Comparison of ENCODE assay signal across 21 cellular contexts in the genomic region with DNA sequence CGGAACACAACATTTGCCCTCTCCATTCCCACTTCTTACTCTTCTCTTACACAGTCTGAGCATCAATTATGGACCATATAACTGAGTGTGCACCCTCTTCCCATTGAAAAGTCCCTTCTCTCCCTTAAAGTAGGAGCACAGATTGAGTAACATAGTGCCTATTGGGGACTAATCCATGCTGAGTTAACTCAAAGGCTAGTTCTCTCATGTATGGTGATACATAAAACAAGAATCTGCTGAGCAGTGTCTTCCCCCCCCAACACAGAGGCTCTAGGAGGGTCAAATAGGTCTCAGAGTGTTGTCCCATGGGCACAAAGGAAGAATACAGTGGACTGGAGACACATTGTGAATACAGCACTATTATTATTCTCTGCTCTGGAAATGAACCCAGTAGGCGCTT.
A peak's percentile ranks its signal among the peaks of the same experiment; 100 is the strongest.
DNase-seq lines count a peak whose midpoint lies in the region; ATAC-seq, FAIRE-seq and TF ChIP-seq lines count a peak whose summit lies in the region.
"Had no signal": no experiment of that assay in that cellular context is flagged by ENCODE, and none has a peak within 500 bp of the region (broad histone marks: within the 10 kb centered on the region; RNA-seq: fewer than 3 reads in every experiment).

No MANE protein-coding gene starts in this region.

- DNase-seq in GM23248 = peak; percentile 12
- DNase-seq in bronchial epithelial cell (ENCODE audit: low read depth) = peak; percentile 81
- DNase-seq in fibroblast of mammary gland (ENCODE audit: low read depth) = peak; percentile 41
- DNase-seq in sigmoid colon = no peak
- DNase-seq: ACHN; CD4-positive, alpha-beta T cell; COR-L47; DMS79; MV-4-11; NCI-H1694; NCI-H2081 treated with DMSO at 0.1 percent for 48 hours; NCI-H446 treated with DMSO at 0.1 percent for 48 hours; NCI-H526 treated with DMSO at 0.1 percent for 48 hours; Right ventricle myocardium superior had no signal

- H3K79me2 ChIP-seq in GM23248 (ENCODE audit: insufficient read depth) = no peaks in the 10 kb centered on the region

- 95 to 97% methylated on average over 2 of the region's 2 CpGs for WGBS in GM23248 (ENCODE audit: low coverage in 1 of 2, low lambda C conversion rate in 2 of 2, missing lambda C conversion rate in 2 of 2), 2 experiments
- WGBS in sigmoid colon, 2 donors = 94 to 96% methylated on average over 2 of the region's 2 CpGs

- H3K27ac ChIP-seq in GM23248 = no peak overlapping the region
- H3K27ac ChIP-seq in sigmoid colon = no peak overlapping the region
- H3K27ac ChIP-seq: BLaER1 had no signal

- H2AFZ ChIP-seq in GM23248 = no peak overlapping the region
- H2AFZ ChIP-seq: GM23338 had no signal

- no peak overlapping the region for H3K4me3 ChIP-seq in GM23248
- no peak overlapping the region for H3K4me3 ChIP-seq in bronchial epithelial cell (ENCODE audit: low read depth, low read length)
- H3K4me3 ChIP-seq in fibroblast of mammary gland (ENCODE audit: control insufficient read depth, low read depth, low read length) = no peak overlapping the region
- no peak overlapping the region for H3K4me3 ChIP-seq in sigmoid colon
- H3K4me3 ChIP-seq: BLaER1, GM12878, GM23338 had no signal

- TF ChIP-seq CTCF in bronchial epithelial cell (IDR thresholded peaks at IDR 0.05; ENCODE audit: insufficient read depth, low read length, severe bottlenecking) (no peak), fibroblast of mammary gland (conservative IDR thresholded peaks at IDR 0.05; ENCODE audit: control insufficient read depth, insufficient read depth, low read depth, low read length) (no peak), sigmoid colon (IDR thresholded peaks at IDR 0.05) (no peak)

- ATAC-seq in HG03108 (IDR thresholded peaks at IDR 0.05; ENCODE audit: unreplicated experiment) (no peak), GM21786 (IDR thresholded peaks at IDR 0.05; ENCODE audit: unreplicated experiment) (no peak), GM19328 (IDR thresholded peaks at IDR 0.05; ENCODE audit: unreplicated experiment) (no peak)
- ATAC-seq: GM12878, GM23338, HCT116 had no signal

- H3F3A ChIP-seq in GM23248 (ENCODE audit: insufficient read depth) = peaks cover 12% of the 10 kb centered on the region; the same call in 1 of the 2 replicates

- H3K9me3 ChIP-seq in GM23248 (ENCODE audit: low read depth) (no peaks in the 10 kb centered on the region), sigmoid colon (no peaks in the 10 kb centered on the region)
- H3K9me3 ChIP-seq: BLaER1 had no signal

- intact Hi-C loops in sigmoid colon (cut with DNase I) = no loop called here

- H3K4me1 ChIP-seq in GM23248 (ENCODE audit: insufficient read depth) (peaks cover 20% of the 10 kb centered on the region), sigmoid colon (peaks cover 0 to 5% (median 2%) of the 10 kb centered on the region in 4 donors)
- H3K4me1 ChIP-seq: BLaER1 had no signal

- no peak for TF ChIP-seq POLR2A in sigmoid colon (IDR thresholded peaks at IDR 0.05)

- H4K20me1 ChIP-seq in GM23248 (ENCODE audit: insufficient read depth) = no peaks in the 10 kb centered on the region
- H4K20me1 ChIP-seq: BLaER1 had no signal

- FAIRE-seq in bronchial epithelial cell (lab: Jason Lieb, UNC) = no peak
- FAIRE-seq: GM12878 had no signal

- no peaks in the 10 kb centered on the region for H3K27me3 ChIP-seq in GM23248 (replicated peaks; ENCODE audit: insufficient read depth)
- H3K27me3 ChIP-seq in bronchial epithelial cell (ENCODE audit: control insufficient read depth, insufficient read depth, low read length) = no peaks in the 10 kb centered on the region
- H3K27me3 ChIP-seq in sigmoid colon = no peaks in the 10 kb centered on the region
- H3K27me3 ChIP-seq: BLaER1 had no signal

- no peak overlapping the region for H3K4me2 ChIP-seq in GM23248 (ENCODE audit: unreplicated experiment)
- H3K4me2 ChIP-seq: BLaER1, GM23338 had no signal

- in situ Hi-C loops in GM23248 (cut with MboI) = no loop called here

- TF ChIP-seq EP300 in sigmoid colon (IDR thresholded peaks at IDR 0.05) = no peak

- H3K9me2 ChIP-seq in GM23248 (ENCODE audit: insufficient read depth) = no peaks in the 10 kb centered on the region

- H3K9ac ChIP-seq in GM23248 = no peak overlapping the region
- H3K9ac ChIP-seq: BLaER1 had no signal

- H3K36me3 ChIP-seq in GM23248 (ENCODE audit: low read depth) (no peaks in the 10 kb centered on the region), bronchial epithelial cell (ENCODE audit: control insufficient read depth, insufficient read depth, low read length) (no peaks in the 10 kb centered on the region), sigmoid colon (no peaks in the 10 kb centered on the region)
- H3K36me3 ChIP-seq: BLaER1 had no signal
